Comparison of ENCODE assay signal across 25 cellular contexts in genomic region chr2:48541696-48542389, GRCh38. TPM values are rescaled to one million over a fixed set of nuclear protein-coding genes. Genes with fewer than 3 reads are reported as not detected.
DNase-seq lines count a peak whose midpoint lies in the region; ATAC-seq and TF ChIP-seq lines count a peak whose summit lies in the region.
"Had no signal": no experiment of that assay in that cellular context is flagged by ENCODE, and none has a peak within 500 bp of the region (broad histone marks: within the 10 kb centered on the region; RNA-seq: fewer than 3 reads in every experiment).

No MANE protein-coding gene starts in this region.

- WGBS in gastroesophageal sphincter (ENCODE audit: low coverage in 1 of 2), 2 donors: 65 to 68% methylated on average over 5 to 6 of the region's 6 CpGs

- no peak overlapping the region for H3K27ac Mint-ChIP-seq in activated CD4-positive, alpha-beta T cell treated with anti-CD3 and anti-CD28 coated beads, Interleukin-2, amount 10 ng/mL, durations not matched to agents 7 days and 5 days
- H3K27ac Mint-ChIP-seq: GM23338, H9 had no signal

- H3K4me1 ChIP-seq in gastroesophageal sphincter (peaks cover 0 to 80% (median 7%) of the 10 kb centered on the region in 3 donors), muscle layer of duodenum (ENCODE audit: control insufficient read depth in 1 of 2, insufficient read depth in 2 of 2, low read length in 2 of 2) (peaks cover 0 to 17% of the 10 kb centered on the region in 2 donors), mucosa of descending colon (ENCODE audit: low read depth) (no peaks in the 10 kb centered on the region)
- H3K4me1 ChIP-seq: SJSA1 had no signal

- H3K4me3 ChIP-seq in gastroesophageal sphincter (no peak overlapping the region), muscle layer of duodenum (ENCODE audit: low read depth in 1 of 2, low read length in 2 of 2) (no peak overlapping the region), mucosa of descending colon (no peak overlapping the region)
- H3K4me3 ChIP-seq: GM23338, SJSA1 had no signal

- no peak overlapping the region for H3K4me3 Mint-ChIP-seq in activated CD4-positive, alpha-beta T cell treated with anti-CD3 and anti-CD28 coated beads, Interleukin-2, amount 10 ng/mL, durations not matched to agents 7 days and 5 days
- H3K4me3 Mint-ChIP-seq: GM23338, H9 had no signal

- peaks cover 0 to 16% of the 10 kb centered on the region in 2 donors for H3K36me3 ChIP-seq in gastroesophageal sphincter
- no peaks in the 10 kb centered on the region for H3K36me3 ChIP-seq in muscle layer of duodenum (ENCODE audit: control insufficient read depth in 1 of 2, insufficient read depth in 2 of 2, low read length in 2 of 2)
- H3K36me3 ChIP-seq in mucosa of descending colon (ENCODE audit: low read depth): no peaks in the 10 kb centered on the region
- H3K36me3 ChIP-seq: SJSA1 had no signal

- TF ChIP-seq EP300 in gastroesophageal sphincter (IDR thresholded peaks at IDR 0.05): no peak

- no peaks in the 10 kb centered on the region for H3K9me3 ChIP-seq in gastroesophageal sphincter
- no peaks in the 10 kb centered on the region for H3K9me3 ChIP-seq in muscle layer of duodenum (ENCODE audit: control insufficient read depth in 1 of 2, low read length in 2 of 2)
- H3K9me3 ChIP-seq in mucosa of descending colon: no peaks in the 10 kb centered on the region
- H3K9me3 ChIP-seq: SJSA1 had no signal

- CTCF ChIA-PET in activated CD4-positive, alpha-beta T cell treated with anti-CD3 and anti-CD28 coated beads, Interleukin-2, amount 10 ng/mL, durations not matched to agents 7 days and 5 days (lab: Charles Lee): interaction anchor here (0.6 kb wide), 1 partner anchor 505 kb away, joined by 3 read pairs; no protein-coding TSS in a partner anchor

- H3K9me3 Mint-ChIP-seq in activated CD4-positive, alpha-beta T cell treated with anti-CD3 and anti-CD28 coated beads, Interleukin-2, amount 10 ng/mL, durations not matched to agents 7 days and 5 days: no peaks in the 10 kb centered on the region
- H3K9me3 Mint-ChIP-seq: GM23338, H9 had no signal

- H3K27me3 ChIP-seq in gastroesophageal sphincter (no peaks in the 10 kb centered on the region), muscle layer of duodenum (ENCODE audit: low read depth, low read length) (no peaks in the 10 kb centered on the region)
- H3K27me3 ChIP-seq: SJSA1 had no signal

- intact Hi-C loops in mucosa of descending colon (cut with DNase I, micrococcal nuclease): no loop called here

- TF ChIP-seq POLR2A in gastroesophageal sphincter (IDR thresholded peaks at IDR 0.05): no peak

- H3K27me3 Mint-ChIP-seq in activated CD4-positive, alpha-beta T cell treated with anti-CD3 and anti-CD28 coated beads, Interleukin-2, amount 10 ng/mL, durations not matched to agents 7 days and 5 days: no peaks in the 10 kb centered on the region

- ATAC-seq in gastroesophageal sphincter: no peak
- ATAC-seq in mucosa of descending colon: no peak
- ATAC-seq: GM23338 had no signal

- H3K27ac ChIP-seq in gastroesophageal sphincter: peak overlapping the region in 3 of 4 donors; percentile 58 to 79 (median 75)
- peak overlapping the region; percentile 1 for H3K27ac ChIP-seq in muscle layer of duodenum (ENCODE audit: low read length)
- H3K27ac ChIP-seq: 22Rv1, SJSA1 had no signal

- POLR2A ChIA-PET in activated CD4-positive, alpha-beta T cell treated with anti-CD3 and anti-CD28 coated beads, Interleukin-2, amount 10 ng/mL, durations not matched to agents 7 days and 5 days (lab: Charles Lee): no interaction called here

- DNase-seq in DMS 273 (lab: John Stamatoyannopoulos, UW; ENCODE audit: unreplicated experiment): peak; percentile 13
- DNase-seq in DMS 273 treated with DMSO at 0.1 percent for 48 hours (lab: John Stamatoyannopoulos, UW): no peak
- DNase-seq in NCI-H226: no peak
- DNase-seq in mucosa of descending colon: no peak
- no peak for DNase-seq in activated CD4-positive, alpha-beta T cell treated with anti-CD3 and anti-CD28 coated beads, Interleukin-2, amount 10 ng/mL, durations not matched to agents 7 days and 5 days
- DNase-seq in stimulated activated CD4-positive, alpha-beta T cell treated with anti-CD3 and anti-CD28 coated beads, Interleukin-2, amount 100 ng/mL, for 24 hours: no peak
- DNase-seq: Calu3, H9, IMR-90, KG1, MM.1S, NCI-H1048, NCI-H1417, NCI-H1694, NCI-H2029 treated with DMSO at 0.1 percent for 48 hours, NCI-H2227 treated with DMSO at 0.1 percent for 48 hours, NCI-H510A, NCI-H69, Right ventricle myocardium superior, RPMI8226 had no signal

- no peaks in the 10 kb centered on the region for H3K36me3 Mint-ChIP-seq in activated CD4-positive, alpha-beta T cell treated with anti-CD3 and anti-CD28 coated beads, Interleukin-2, amount 10 ng/mL, durations not matched to agents 7 days and 5 days (ENCODE audit: low read depth)

- no peak for TF ChIP-seq CTCF in gastroesophageal sphincter (IDR thresholded peaks at IDR 0.05)
- no peak for TF ChIP-seq CTCF in mucosa of descending colon (IDR thresholded peaks at IDR 0.05)

- no peaks in the 10 kb centered on the region for H3K4me1 Mint-ChIP-seq in activated CD4-positive, alpha-beta T cell treated with anti-CD3 and anti-CD28 coated beads, Interleukin-2, amount 10 ng/mL, durations not matched to agents 7 days and 5 days

RNA-seq across cellular contexts. Expression of gene STON1, which starts 11.9 kb away (rescaled TPM):
- 100 to 1,000 TPM; 118 to 263 (median 158) TPM for total RNA-seq in gastroesophageal sphincter
- 100 to 1,000 TPM in 1 of 3 donors, 1 to 10 TPM in 2; 5.5 to 118 (median 6.0) TPM for total RNA-seq in mucosa of descending colon
- total RNA-seq in activated CD4-positive, alpha-beta T cell treated with anti-CD3 and anti-CD28 coated beads, Interleukin-2, amount 10 ng/mL, durations not matched to agents 7 days and 5 days: 1 to 10 TPM; 1.9 to 2.1 TPM
